ENCODE assay signal across 9 cellular contexts in genomic region chr18:26460449-26461091, GRCh38.
DNase-seq lines count a peak whose midpoint lies in the region; ATAC-seq, FAIRE-seq and TF ChIP-seq lines count a peak whose summit lies in the region.
"Had no signal": no experiment of that assay in that cellular context is flagged by ENCODE, and none has a peak within 500 bp of the region (broad histone marks: within the 10 kb centered on the region; RNA-seq: fewer than 3 reads in every experiment).

No MANE protein-coding gene starts in this region.

- TF ChIP-seq POLR2A in GM12891 (IDR thresholded peaks at IDR 0.05; ENCODE audit: low read depth, low read length): no peak

- no peak overlapping the region for H3K4me3 ChIP-seq in epithelial cell of esophagus (ENCODE audit: low read length)
- H3K4me3 ChIP-seq in naive thymus-derived CD4-positive, alpha-beta T cell (ENCODE audit: low read length): no peak overlapping the region

- H3K9me3 Mint-ChIP-seq in activated CD4-positive, alpha-beta memory T cell treated with anti-CD3 and anti-CD28 coated beads for 36 hours: no peaks in the 10 kb centered on the region
- no peaks in the 10 kb centered on the region for H3K9me3 Mint-ChIP-seq in chondrocyte (ENCODE audit: low read depth)
- no peaks in the 10 kb centered on the region for H3K9me3 Mint-ChIP-seq in naive thymus-derived CD4-positive, alpha-beta T cell

- CTCF ChIA-PET in activated CD4-positive, alpha-beta memory T cell treated with anti-CD3 and anti-CD28 coated beads for 36 hours (lab: Charles Lee): no interaction called here
- CTCF ChIA-PET in naive thymus-derived CD4-positive, alpha-beta T cell (lab: Charles Lee): no interaction called here

- in situ Hi-C loops in KBM-7 (cut with MboI; ENCODE audit: low pct_unique_long_range_greater_than_20kb, low sequenced_read_pairs): no loop called here

- intact Hi-C loops in activated CD4-positive, alpha-beta memory T cell treated with anti-CD3 and anti-CD28 coated beads for 36 hours (cut with micrococcal nuclease): no loop called here
- intact Hi-C loops in naive thymus-derived CD4-positive, alpha-beta T cell (cut with micrococcal nuclease): no loop called here

- peaks cover 9% of the 10 kb centered on the region for H3K4me1 Mint-ChIP-seq in activated CD4-positive, alpha-beta memory T cell treated with anti-CD3 and anti-CD28 coated beads for 36 hours (ENCODE audit: low read depth)
- peaks cover 13% of the 10 kb centered on the region for H3K4me1 Mint-ChIP-seq in chondrocyte (ENCODE audit: low read depth)
- peaks cover 0 to 15% (median 0%) of the 10 kb centered on the region in 7 donors for H3K4me1 Mint-ChIP-seq in naive thymus-derived CD4-positive, alpha-beta T cell

- no peak overlapping the region for H3K4me3 Mint-ChIP-seq in activated CD4-positive, alpha-beta memory T cell treated with anti-CD3 and anti-CD28 coated beads for 36 hours
- no peak overlapping the region for H3K4me3 Mint-ChIP-seq in chondrocyte (ENCODE audit: unreplicated experiment)
- no peak overlapping the region for H3K4me3 Mint-ChIP-seq in naive thymus-derived CD4-positive, alpha-beta T cell

- peaks cover 7% of the 10 kb centered on the region for H3K36me3 Mint-ChIP-seq in activated CD4-positive, alpha-beta memory T cell treated with anti-CD3 and anti-CD28 coated beads for 36 hours
- H3K36me3 Mint-ChIP-seq in chondrocyte (ENCODE audit: low read depth): peaks cover 18% of the 10 kb centered on the region
- peaks cover 0 to 24% (median 0%) of the 10 kb centered on the region in 5 donors for H3K36me3 Mint-ChIP-seq in naive thymus-derived CD4-positive, alpha-beta T cell

- no peak overlapping the region for H3K27ac Mint-ChIP-seq in activated CD4-positive, alpha-beta memory T cell treated with anti-CD3 and anti-CD28 coated beads for 36 hours
- H3K27ac Mint-ChIP-seq in chondrocyte (ENCODE audit: unreplicated experiment): no peak overlapping the region
- H3K27ac Mint-ChIP-seq in naive thymus-derived CD4-positive, alpha-beta T cell: no peak overlapping the region

- POLR2A ChIA-PET in activated CD4-positive, alpha-beta memory T cell treated with anti-CD3 and anti-CD28 coated beads for 36 hours (lab: Charles Lee): no interaction called here
- POLR2A ChIA-PET in naive thymus-derived CD4-positive, alpha-beta T cell (lab: Charles Lee): no interaction called here

- DNase-seq in GM12891 (ENCODE audit: insufficient read length, low spot score): peak; percentile 21
- DNase-seq in KBM-7: peak; percentile 30
- peak; percentile 89 for DNase-seq in epithelial cell of esophagus (ENCODE audit: low read depth)
- DNase-seq in SIG-M5 treated with dmso at 0.1 percent for 504 hours (lab: John Stamatoyannopoulos, UW; ENCODE audit: unreplicated experiment): no peak
- DNase-seq in activated CD4-positive, alpha-beta memory T cell treated with anti-CD3 and anti-CD28 coated beads for 36 hours: no peak
- no peak for DNase-seq in chondrocyte (ENCODE audit: low spot score)
- DNase-seq in naive thymus-derived CD4-positive, alpha-beta T cell: no peak
- DNase-seq: activated CD4-positive, alpha-beta T cell treated with anti-CD3 and anti-CD28 coated beads for 48 hours had no signal

- H3K27me3 ChIP-seq in naive thymus-derived CD4-positive, alpha-beta T cell (ENCODE audit: control insufficient read depth in 2 of 2, insufficient read depth in 2 of 2, low read length in 2 of 2): no peaks in the 10 kb centered on the region

- H3K27me3 Mint-ChIP-seq in activated CD4-positive, alpha-beta memory T cell treated with anti-CD3 and anti-CD28 coated beads for 36 hours: no peaks in the 10 kb centered on the region
- H3K27me3 Mint-ChIP-seq in chondrocyte (ENCODE audit: low read depth): no peaks in the 10 kb centered on the region
- no peaks in the 10 kb centered on the region for H3K27me3 Mint-ChIP-seq in naive thymus-derived CD4-positive, alpha-beta T cell

- H3K9me3 ChIP-seq in naive thymus-derived CD4-positive, alpha-beta T cell (ENCODE audit: control insufficient read depth in 2 of 3, low read length in 3 of 3): no peaks in the 10 kb centered on the region

- peak; percentile 75 for ATAC-seq in GM21576 (IDR thresholded peaks at IDR 0.05; ENCODE audit: unreplicated experiment)
- ATAC-seq in naive thymus-derived CD4-positive, alpha-beta T cell: no peak

- no peak overlapping the region for H3K27ac ChIP-seq in naive thymus-derived CD4-positive, alpha-beta T cell (ENCODE audit: low read depth, low read length)

- peak; percentile 83 for FAIRE-seq in GM12891 (lab: Jason Lieb, UNC)

- H3K4me1 ChIP-seq in naive thymus-derived CD4-positive, alpha-beta T cell (ENCODE audit: control insufficient read depth in 2 of 2, insufficient read depth in 2 of 2, low read length in 2 of 2): no peaks in the 10 kb centered on the region

- TF ChIP-seq CTCF in epithelial cell of esophagus (IDR thresholded peaks at IDR 0.05; ENCODE audit: insufficient read depth, low read depth, low read length, missing control alignments): no peak
- TF ChIP-seq CTCF in chondrocyte (IDR thresholded peaks at IDR 0.05): no peak

- H3K36me3 ChIP-seq in naive thymus-derived CD4-positive, alpha-beta T cell (ENCODE audit: control insufficient read depth in 2 of 3, insufficient read depth in 3 of 3, low read length in 3 of 3): no peaks in the 10 kb centered on the region

TF ChIP-seq in GM12891, 5 proteins besides CTCF, POLR2A, EP300 and RAD21:
- no peak for TF ChIP-seq TAF1 (IDR thresholded peaks at IDR 0.05; ENCODE audit: low read depth, low read length)
- TF ChIP-seq SPI1 (IDR thresholded peaks at IDR 0.05; ENCODE audit: low read depth, low read length): peak; percentile 54; the same call in 1 of the 2 replicates

Comparison
In these comparisons a context has a peak if more than half of its experiments do, and no peak if none do; other contexts are left out.
1. DNase-seq: peak in GM12891 (single experiment), KBM-7 (single experiment) and epithelial cell of esophagus (single experiment); none in SIG-M5 treated with dmso at 0.1 percent for 504 hours (single experiment), activated CD4-positive, alpha-beta memory T cell treated with anti-CD3 and anti-CD28 coated beads for 36 hours (single experiment), chondrocyte (single experiment) and naive thymus-derived CD4-positive, alpha-beta T cell (0 of 9).